In the genomic region with DNA sequence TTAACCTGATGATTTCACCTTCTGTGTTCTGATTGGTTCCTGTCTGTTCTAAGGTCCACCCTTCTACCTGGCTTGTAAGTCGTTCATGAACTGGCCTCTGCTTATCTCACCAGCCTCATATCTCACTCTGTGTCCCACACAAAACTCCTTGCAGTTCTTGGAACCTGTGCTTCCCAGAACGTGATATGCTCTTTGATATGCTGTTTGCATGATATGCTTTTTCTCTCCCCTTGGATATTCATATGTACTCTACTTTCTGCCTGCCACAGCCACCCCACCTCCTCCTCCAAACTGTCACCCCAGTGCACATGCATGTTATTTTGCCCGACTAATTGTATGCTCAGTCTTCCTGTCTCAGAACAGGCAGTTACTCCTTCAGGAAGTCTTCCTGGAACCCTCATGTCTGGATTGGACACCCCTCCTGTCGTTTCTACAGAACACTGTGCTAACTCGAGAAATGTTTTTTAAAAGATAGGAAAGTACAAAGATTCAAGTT, we compare ENCODE assay signal across 10 cellular contexts. TPM values are rescaled to one million over a fixed set of nuclear protein-coding genes. Genes with fewer than 3 reads are reported as not detected.
DNase-seq lines count a peak whose midpoint lies in the region; ATAC-seq and TF ChIP-seq lines count a peak whose summit lies in the region.
"Had no signal": no experiment of that assay in that cellular context is flagged by ENCODE, and none has a peak within 500 bp of the region (broad histone marks: within the 10 kb centered on the region; RNA-seq: fewer than 3 reads in every experiment).

No MANE protein-coding gene starts in this region.

- H3K27me3 Mint-ChIP-seq in WTC11 (ENCODE audit: low read depth), result no peaks in the 10 kb centered on the region
- H3K27me3 Mint-ChIP-seq: stimulated activated memory B cell treated with anti-CD40 and anti-IgM and Interleukin-4, amounts not matched to agents 10 μg/mL and 1 μg/mL and 100 μg/mL, for 72 hours had no signal

- H2AFZ ChIP-seq in neuronal stem cell (ENCODE audit: low read length), result no peak overlapping the region

- DNase-seq in WTC11 (ENCODE audit: low spot score) (no peak), heart right ventricle (no peak), sigmoid colon (no peak), mesenteric fat pad (ENCODE audit: low spot score) (no peak), neuronal stem cell (ENCODE audit: low spot score) (no peak)
- DNase-seq: effector CD4-positive, alpha-beta T cell had no signal

- no peaks in the 10 kb centered on the region for H3K9me3 Mint-ChIP-seq in WTC11
- H3K9me3 Mint-ChIP-seq: stimulated activated memory B cell treated with anti-CD40 and anti-IgM and Interleukin-4, amounts not matched to agents 10 μg/mL and 1 μg/mL and 100 μg/mL, for 72 hours had no signal

- TF ChIP-seq POLR2A in sigmoid colon (IDR thresholded peaks at IDR 0.05), result no peak

- WGBS in heart right ventricle, 2 donors, result 7% methylated on average over 5 of the region's 5 CpGs
- WGBS in sigmoid colon, 2 donors, result 9 to 35% methylated on average over 5 of the region's 5 CpGs
- WGBS in neuronal stem cell (ENCODE audit: extremely low coverage in 2 of 2, insufficient read length in 2 of 2, insufficient replicate concordance in 1 of 2), 2 donors, result no CpG with 5 or more reads among the region's 5 CpGs

- CTCF ChIA-PET in HEK293 (lab: Yijun Ruan, JAX), result interaction anchor here (0.9 to 2.6 kb wide), 8 partner anchors 11 to 51 kb away, joined by 3 to 19 read pairs (median 8); a partner anchor contains a TSS
- CTCF ChIA-PET in WTC11 (lab: Charles Lee), result interaction anchor here (2.5 to 2.8 kb wide), 4 partner anchors 10 to 65 kb away, joined by 13 to 27 read pairs (median 18); a partner anchor contains a TSS

- H4K8ac ChIP-seq in neuronal stem cell (ENCODE audit: low read depth, low read length), result no peak overlapping the region

- H3K23ac ChIP-seq in neuronal stem cell (ENCODE audit: low read depth, low read length, poor library complexity), result no peak overlapping the region

- H3K4ac ChIP-seq in neuronal stem cell (ENCODE audit: low read length), result no peak overlapping the region

- H3K14ac ChIP-seq in neuronal stem cell (ENCODE audit: low read length), result no peak overlapping the region

- H2BK15ac ChIP-seq in neuronal stem cell (ENCODE audit: low read length), result no peak overlapping the region

- H2BK5ac ChIP-seq in neuronal stem cell (ENCODE audit: low read length), result no peak overlapping the region

- no peaks in the 10 kb centered on the region for H3K79me1 ChIP-seq in neuronal stem cell (ENCODE audit: low read depth, low read length)

- intact Hi-C loops in heart right ventricle (cut with DNase I), result loop anchor here in 3 of 10 donors (5.0 to 10.0 kb wide), 2 partner anchors 33 to 455 kb away; no protein-coding TSS in a partner anchor
- intact Hi-C loops in sigmoid colon (cut with DNase I), result no loop called here

- H2BK120ac ChIP-seq in neuronal stem cell (ENCODE audit: low read depth, low read length), result no peak overlapping the region

- no peak overlapping the region for H2AK5ac ChIP-seq in neuronal stem cell (ENCODE audit: low read depth, low read length)

- no peak overlapping the region for H2BK12ac ChIP-seq in neuronal stem cell (ENCODE audit: low read length)

- H3K9ac ChIP-seq in neuronal stem cell (ENCODE audit: low read depth, low read length, poor library complexity), result no peak overlapping the region

- TF ChIP-seq CTCF in HEK293 (tag by site-specific recombination; IDR thresholded peaks at IDR 0.05), result no peak
- TF ChIP-seq CTCF in WTC11 (IDR thresholded peaks at IDR 0.05), result no peak
- TF ChIP-seq CTCF in heart right ventricle (IDR thresholded peaks at IDR 0.05), result no peak
- no peak for TF ChIP-seq CTCF in sigmoid colon (IDR thresholded peaks at IDR 0.05)

- no peak overlapping the region for H3K4me2 ChIP-seq in neuronal stem cell (ENCODE audit: insufficient read depth, low read length, poor library complexity, severe bottlenecking)

- H3K36me3 Mint-ChIP-seq in WTC11, result no peaks in the 10 kb centered on the region
- H3K36me3 Mint-ChIP-seq: stimulated activated memory B cell treated with anti-CD40 and anti-IgM and Interleukin-4, amounts not matched to agents 10 μg/mL and 1 μg/mL and 100 μg/mL, for 72 hours had no signal

- peaks cover 44% of the 10 kb centered on the region for H3K4me1 Mint-ChIP-seq in WTC11

- H3K9me3 ChIP-seq in HEK293 (ENCODE audit: control insufficient read depth, insufficient read depth, low read depth, low read length), result no peaks in the 10 kb centered on the region
- H3K9me3 ChIP-seq in heart right ventricle, result no peaks in the 10 kb centered on the region
- H3K9me3 ChIP-seq in sigmoid colon, result no peaks in the 10 kb centered on the region
- no peaks in the 10 kb centered on the region for H3K9me3 ChIP-seq in neuronal stem cell (replicated peaks in 1 of 2; ENCODE audit: control insufficient read depth in 2 of 2, insufficient read depth in 1 of 2, low read depth in 1 of 2, low read length in 2 of 2)

- no peak overlapping the region for H3K4me3 ChIP-seq in HEK293 (ENCODE audit: low read depth, low read length)
- peak overlapping the region in 9 of 10 donors; percentile 86 to 98 (median 92) for H3K4me3 ChIP-seq in heart right ventricle
- peak overlapping the region in 3 of 4 donors; percentile 74 to 98 (median 89) for H3K4me3 ChIP-seq in sigmoid colon
- H3K4me3 ChIP-seq in neuronal stem cell (ENCODE audit: low read length in 2 of 2), result no peak overlapping the region

- no peak overlapping the region for H3K18ac ChIP-seq in neuronal stem cell (ENCODE audit: low read length)

- no peaks in the 10 kb centered on the region for H3K27me3 ChIP-seq in heart right ventricle
- H3K27me3 ChIP-seq in sigmoid colon, result no peaks in the 10 kb centered on the region
- H3K27me3 ChIP-seq in neuronal stem cell (ENCODE audit: control insufficient read depth in 3 of 3, insufficient read depth in 3 of 3, low read depth in 1 of 3, low read length in 3 of 3), result peaks cover 0 to 14% (median 0%) of the 10 kb centered on the region in 3 experiments

- no peak for ATAC-seq in WTC11
- ATAC-seq in heart right ventricle, result peak in 2 of 8 donors; percentile 7 to 28
- ATAC-seq in HG03439 (IDR thresholded peaks at IDR 0.05; ENCODE audit: unreplicated experiment), result no peak
- ATAC-seq in HG03097 (IDR thresholded peaks at IDR 0.05; ENCODE audit: low FRiP score, unreplicated experiment), result no peak
- ATAC-seq: stimulated activated memory B cell treated with anti-CD40 and anti-IgM and Interleukin-4, amounts not matched to agents 10 μg/mL and 1 μg/mL and 100 μg/mL, for 72 hours had no signal

- no peak overlapping the region for H3K27ac Mint-ChIP-seq in WTC11

- no peak for TF ChIP-seq EP300 in sigmoid colon (IDR thresholded peaks at IDR 0.05)

- peak overlapping the region; percentile 33; the same call in 1 of the 2 replicates for H3K27ac ChIP-seq in HEK293 (ENCODE audit: extremely low read depth, low read depth, low read length)
- peak overlapping the region; percentile 92 to 100 (median 99) for H3K27ac ChIP-seq in heart right ventricle
- peak overlapping the region; percentile 97 to 99 (median 98) for H3K27ac ChIP-seq in sigmoid colon
- no peak overlapping the region for H3K27ac ChIP-seq in neuronal stem cell (replicated peaks; ENCODE audit: low read length)

- H3K36me3 ChIP-seq in HEK293 (ENCODE audit: control insufficient read depth in 2 of 2, insufficient read depth in 1 of 2, low read length in 2 of 2), result no peaks in the 10 kb centered on the region
- H3K36me3 ChIP-seq in heart right ventricle, result peaks cover 0 to 5% (median 0%) of the 10 kb centered on the region in 9 donors
- no peaks in the 10 kb centered on the region for H3K36me3 ChIP-seq in sigmoid colon
- peaks cover 0 to 7% of the 10 kb centered on the region in 2 donors for H3K36me3 ChIP-seq in neuronal stem cell (replicated peaks in 1 of 2; ENCODE audit: control insufficient read depth in 2 of 2, insufficient read depth in 2 of 2, low read length in 2 of 2)

- POLR2A ChIA-PET in HEK293 (lab: Yijun Ruan, JAX), result no interaction called here
- POLR2A ChIA-PET in WTC11 (lab: Charles Lee), result no interaction called here

- 0 out of 2 replicates have a peak overlapping the region, but pooled peaks have one; percentile 6 for H3K4me3 Mint-ChIP-seq in WTC11

- peaks cover 15% of the 10 kb centered on the region for H3K4me1 ChIP-seq in HEK293 (ENCODE audit: control insufficient read depth, insufficient read depth, low read length)
- peaks cover 0 to 62% (median 54%) of the 10 kb centered on the region in 9 donors for H3K4me1 ChIP-seq in heart right ventricle
- H3K4me1 ChIP-seq in sigmoid colon, result peaks cover 0 to 38% (median 31%) of the 10 kb centered on the region in 4 donors
- H3K4me1 ChIP-seq in neuronal stem cell (ENCODE audit: control insufficient read depth in 2 of 2, insufficient read depth in 1 of 2, low read depth in 1 of 2, low read length in 2 of 2), result peaks cover 10 to 14% of the 10 kb centered on the region in 2 donors

- no peak overlapping the region for H4K91ac ChIP-seq in neuronal stem cell (ENCODE audit: low read depth, low read length, poor library complexity)

TF ChIP-seq in HEK293, 187 proteins besides CTCF, POLR2A, EP300 and RAD21 (continues in another document):
- 0 out of 2 replicates have a peak, but pooled peaks have one; percentile 27 for TF ChIP-seq SCRT2 (tag by site-specific recombination; IDR thresholded peaks at IDR 0.05)
- no peak for TF ChIP-seq ZNF37A (tag by site-specific recombination; IDR thresholded peaks at IDR 0.05)
- peak; percentile 38; the same call in 1 of the 2 replicates for TF ChIP-seq ZBTB20 (tag by site-specific recombination; IDR thresholded peaks at IDR 0.05)
- peak; percentile 83 for TF ChIP-seq ZNF600 (tag by site-specific recombination; IDR thresholded peaks at IDR 0.05)

RNA-seq across cellular contexts. Expression of a gene that starts 1.9 kb away (rescaled TPM):
- total RNA-seq in WTC11 (2021) (13.0 to 16.8 TPM (median 13.4 TPM) in 3 replicates), heart right ventricle (10 to 100 TPM; 18.6 to 87.2 (median 35.9) TPM), sigmoid colon (10 to 100 TPM; 11.4 to 22.4 (median 15.3) TPM), mesenteric fat pad (48.3 TPM)
- polyA plus RNA-seq in heart right ventricle (10 to 100 TPM; 17.5 to 41.6 TPM), sigmoid colon (1 to 10 TPM; 1.2 to 8.6 (median 1.6) TPM)
- 2.3 TPM for polyA plus RNA-seq in neuronal stem cell (2013, experiment 1 of 2)
- polyA plus RNA-seq in neuronal stem cell (2013, experiment 2 of 2), result 2.1 TPM

RNA-seq across cellular contexts. Expression of a gene that starts 13.5 kb away (rescaled TPM):
- total RNA-seq in WTC11 (2021), result 0.92 to 1.1 TPM (median 1.0 TPM) in 3 replicates
- 1 to 10 TPM; 1.3 to 5.8 (median 3.0) TPM for total RNA-seq in heart right ventricle
- 1 to 10 TPM in 1 of 2 donors, under 1 TPM in 1; 0.58 to 3.6 TPM for polyA plus RNA-seq in heart right ventricle
- total RNA-seq in sigmoid colon, result 1 to 10 TPM in 1 of 4 donors, under 1 TPM in 3; 0.36 to 1.1 (median 0.61) TPM
- polyA plus RNA-seq in sigmoid colon, result under 1 TPM in 1 of 3 donors, not detected in 2; 0.09 TPM
- total RNA-seq in mesenteric fat pad, result 0.64 TPM
- polyA plus RNA-seq in neuronal stem cell (2013, experiment 1 of 2), result 0.20 TPM
- polyA plus RNA-seq in neuronal stem cell (2013, experiment 2 of 2), result 0.11 TPM

Comparison
In these comparisons a context has a peak if more than half of its experiments do, and no peak if none do; other contexts are left out.
1. H3K4me3 ChIP-seq: peak in heart right ventricle (9 of 10) and sigmoid colon (3 of 4); none in HEK293 (single experiment) and neuronal stem cell (0 of 2).